Comparison of ENCODE assay signal across 1 cellular context in the genomic region with DNA sequence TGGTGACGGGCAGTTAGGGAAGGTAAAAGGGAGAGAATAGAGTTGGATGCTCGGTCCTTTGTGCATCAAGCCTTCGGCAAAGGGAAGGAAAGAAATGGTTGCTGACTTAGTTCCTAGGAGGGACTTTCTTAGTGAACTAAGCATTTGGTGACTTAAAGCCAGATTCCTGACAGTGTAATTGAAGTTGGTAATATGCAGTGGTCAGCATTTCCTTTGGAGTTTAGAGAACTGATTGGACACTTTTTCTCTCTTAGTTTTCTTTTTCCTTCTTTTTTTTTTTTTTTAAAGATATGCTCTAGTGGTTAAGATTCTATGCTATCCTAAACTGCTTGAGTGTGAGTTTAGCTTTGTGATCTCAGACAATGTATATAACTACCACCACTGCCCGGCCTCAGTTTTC.
TF ChIP-seq lines count a peak whose summit lies in the region.

No MANE protein-coding gene starts in this region.

TF ChIP-seq in HepG2, 621 proteins besides CTCF, POLR2A, EP300 and RAD21:
- TF ChIP-seq MAFK (conservative IDR thresholded peaks at IDR 0.05 in 1 of 2, IDR thresholded peaks at IDR 0.05 in 1 of 2; ENCODE audit: low read length in 2 of 2) (peak; percentile 87 to 94), ZNF331 (CRISPR knock-in tag; IDR thresholded peaks at IDR 0.05) (no peak), MAFF (IDR thresholded peaks at IDR 0.05; ENCODE audit: low read depth, low read length) (peak; percentile 91)
